ENCODE assay signal across 21 cellular contexts in genomic region chr9:80866121-80866520, GRCh38.
DNase-seq lines count a peak whose midpoint lies in the region; ATAC-seq, FAIRE-seq and TF ChIP-seq lines count a peak whose summit lies in the region.
"Had no signal": no experiment of that assay in that cellular context is flagged by ENCODE, and none has a peak within 500 bp of the region (broad histone marks: within the 10 kb centered on the region; RNA-seq: fewer than 3 reads in every experiment).

No MANE protein-coding gene starts in this region.

- BruUV-seq in PC-3 (replicated peaks; lab: Mats Ljungman, UMichigan) = no TSS peak

- dilution Hi-C loops in keratinocyte (cut with MboI; ENCODE audit: extremely low pct_ligation_motif_present, low sequenced_read_pairs) = no loop called here

- CTCF ChIA-PET in PC-3 (lab: Charles Lee) = no interaction called here

- peak; percentile 20 for DNase-seq in EL
- no peak for DNase-seq in PC-3
- DNase-seq in epithelial cell of prostate (ENCODE audit: low read depth, low spot score) = no peak
- DNase-seq in keratinocyte (ENCODE audit: low read depth, low spot score) = no peak
- no peak for DNase-seq in SJCRH30
- no peak for DNase-seq in glomerular visceral epithelial cell (ENCODE audit: extremely low spot score)
- DNase-seq: BE2C, DMS79 treated with DMSO at 0.1 percent for 48 hours, Karpas-422, MG63, NCI-H1417, NCI-H1694 treated with DMSO at 0.1 percent for 48 hours, NCI-H2081 treated with DMSO at 0.1 percent for 48 hours, NCI-H2171 treated with DMSO at 0.1 percent for 48 hours, NCI-H524 treated with DMSO at 0.1 percent for 48 hours, NCI-H82, Right ventricle myocardium superior had no signal

- H3K36me3 ChIP-seq in PC-3 (ENCODE audit: low read depth, low read length) = peaks cover 2% of the 10 kb centered on the region; the same call in 1 of the 2 replicates
- no peaks in the 10 kb centered on the region for H3K36me3 ChIP-seq in keratinocyte (ENCODE audit: control insufficient read depth in 2 of 2, extremely low read depth in 1 of 2, insufficient read depth in 2 of 2, low read length in 2 of 2)
- H3K36me3 ChIP-seq in SJCRH30 = no peaks in the 10 kb centered on the region; the same call in 1 of the 2 replicates
- H3K36me3 ChIP-seq: BE2C, MG63 had no signal

- H3F3A ChIP-seq in PC-3 (ENCODE audit: low read length, unreplicated experiment) = peaks cover 4% of the 10 kb centered on the region

- H3K9ac ChIP-seq in PC-3 (ENCODE audit: low read length) (0 out of 2 replicates have a peak overlapping the region, but pooled peaks have one; percentile 20), keratinocyte (ENCODE audit: control insufficient read depth, extremely low read depth, insufficient read depth, low read length) (no peak overlapping the region)

- POLR2A ChIA-PET in PC-3 (lab: Charles Lee; ENCODE audit: unreplicated experiment) = no interaction called here

- H3K79me2 ChIP-seq in PC-3 (ENCODE audit: low read length) = no peaks in the 10 kb centered on the region
- H3K79me2 ChIP-seq in keratinocyte (ENCODE audit: control insufficient read depth, insufficient read depth, low read length) = no peaks in the 10 kb centered on the region

- H2AFZ ChIP-seq in PC-3 (ENCODE audit: low read length) = no peak overlapping the region
- peak overlapping the region; percentile 49 for H2AFZ ChIP-seq in keratinocyte (ENCODE audit: control insufficient read depth, low read length)

- H3K27ac ChIP-seq in PC-3 (ENCODE audit: low read length) (peak overlapping the region; percentile 85), epithelial cell of prostate (peak overlapping the region; percentile 78), keratinocyte (ENCODE audit: control insufficient read depth, insufficient read depth, low read length) (peak overlapping the region; percentile 48), SJCRH30 (no peak overlapping the region)

- no peak for FAIRE-seq in keratinocyte (lab: Jason Lieb, UNC)
- FAIRE-seq: A204.1, G401.6, GM12892 had no signal

- TF ChIP-seq CTCF in PC-3 (conservative IDR thresholded peaks at IDR 0.05; ENCODE audit: low read depth, low read length) (no peak), keratinocyte (optimal IDR thresholded peaks at IDR 0.05 in 1 of 3, IDR thresholded peaks at IDR 0.05 in 1 of 3, conservative IDR thresholded peaks at IDR 0.05 in 1 of 3; ENCODE audit: extremely low read depth in 1 of 3, insufficient read depth in 2 of 3, low read length in 3 of 3) (no peak)

- intact Hi-C loops in PC-3 (cut with micrococcal nuclease) = loop anchor here (5.0 kb wide), 1 partner anchor 169 kb away; no protein-coding TSS in a partner anchor

- no peaks in the 10 kb centered on the region; the same call in 1 of the 2 replicates for H3K9me2 ChIP-seq in PC-3 (replicated peaks; ENCODE audit: low read length)

- no peak for ATAC-seq in PC-3
- ATAC-seq in GM18858 (IDR thresholded peaks at IDR 0.05; ENCODE audit: unreplicated experiment) = no peak

- peaks cover 14% of the 10 kb centered on the region for H3K4me1 ChIP-seq in PC-3 (ENCODE audit: insufficient read depth, low read length)
- peaks cover 9% of the 10 kb centered on the region for H3K4me1 ChIP-seq in keratinocyte (ENCODE audit: control insufficient read depth, extremely low read depth, insufficient read depth, low read length)
- no peaks in the 10 kb centered on the region for H3K4me1 ChIP-seq in SJCRH30
- H3K4me1 ChIP-seq: BE2C had no signal

- no peaks in the 10 kb centered on the region for H4K20me1 ChIP-seq in PC-3 (ENCODE audit: low read length)
- H4K20me1 ChIP-seq in keratinocyte (ENCODE audit: control insufficient read depth, extremely low read depth, insufficient read depth, low read length) = no peaks in the 10 kb centered on the region

- no peak overlapping the region for H3K4me3 ChIP-seq in PC-3 (ENCODE audit: low read length)
- H3K4me3 ChIP-seq in keratinocyte (ENCODE audit: control insufficient read depth in 2 of 3, extremely low read depth in 1 of 3, insufficient read depth in 2 of 3, low read depth in 1 of 3, low read length in 3 of 3) = no peak overlapping the region
- H3K4me3 ChIP-seq in SJCRH30 = no peak overlapping the region
- H3K4me3 ChIP-seq: MG63 had no signal

- no peaks in the 10 kb centered on the region for H3K9me1 ChIP-seq in keratinocyte (ENCODE audit: control insufficient read depth, extremely low read depth, insufficient read depth, low read length)

- H3K9me3 ChIP-seq in PC-3 (ENCODE audit: low read length) (no peaks in the 10 kb centered on the region), keratinocyte (ENCODE audit: control insufficient read depth, low read depth, low read length) (peaks cover 3% of the 10 kb centered on the region), SJCRH30 (replicated peaks) (peaks cover 9% of the 10 kb centered on the region; the same call in 1 of the 2 replicates)
- H3K9me3 ChIP-seq: BE2C had no signal

- no peak overlapping the region for H3K4me2 ChIP-seq in PC-3 (ENCODE audit: low read length)
- H3K4me2 ChIP-seq in keratinocyte (ENCODE audit: control insufficient read depth, extremely low read depth, insufficient read depth, low read depth, low read length) = no peak overlapping the region

- H3K27me3 ChIP-seq in PC-3 (ENCODE audit: low read length) (no peaks in the 10 kb centered on the region), keratinocyte (ENCODE audit: control insufficient read depth, extremely low read depth, insufficient read depth, low read length) (no peaks in the 10 kb centered on the region), SJCRH30 (no peaks in the 10 kb centered on the region)
- H3K27me3 ChIP-seq: BE2C, MG63 had no signal
